2 cellular contexts compared by ENCODE assay signal in the genomic region with DNA sequence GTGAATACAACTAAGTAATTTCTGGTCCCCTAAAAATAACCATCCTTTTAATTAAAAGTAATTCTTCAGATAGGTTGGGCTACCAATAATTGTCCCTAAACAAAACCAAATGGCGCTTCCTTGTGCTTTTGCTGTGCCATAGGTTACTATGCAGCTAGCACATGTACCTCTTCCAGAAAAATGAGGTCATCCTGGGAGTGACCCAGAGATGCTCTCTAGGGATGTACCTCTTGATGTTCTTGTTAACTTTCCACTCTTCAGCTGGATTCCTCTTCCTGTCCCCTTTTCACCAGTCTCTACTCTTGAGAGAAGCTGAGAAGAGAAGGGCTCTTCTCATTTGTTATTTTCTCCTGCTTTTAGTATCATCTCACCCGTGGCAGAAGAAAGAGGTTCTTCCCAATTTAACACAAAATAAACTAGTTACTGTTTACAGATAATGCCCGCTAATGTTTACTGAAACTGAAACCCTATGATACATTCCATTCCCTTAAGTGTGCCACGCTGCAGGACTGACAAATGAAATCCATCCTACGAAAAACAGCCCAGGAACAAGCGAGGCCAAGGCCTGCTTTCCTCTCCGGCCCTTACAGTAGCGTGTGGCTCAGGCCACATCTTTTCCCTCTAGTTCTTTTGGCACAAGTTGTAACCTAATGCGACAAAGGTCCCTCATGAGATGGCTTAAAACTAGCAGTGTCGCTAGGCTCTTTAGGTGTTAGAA.
TF ChIP-seq lines count a peak whose summit lies in the region.

No MANE protein-coding gene starts in this region.

TF ChIP-seq in GM23338, 12 proteins besides CTCF, POLR2A, EP300 and RAD21 (continued from another document):
- TF ChIP-seq, protein P1, sequence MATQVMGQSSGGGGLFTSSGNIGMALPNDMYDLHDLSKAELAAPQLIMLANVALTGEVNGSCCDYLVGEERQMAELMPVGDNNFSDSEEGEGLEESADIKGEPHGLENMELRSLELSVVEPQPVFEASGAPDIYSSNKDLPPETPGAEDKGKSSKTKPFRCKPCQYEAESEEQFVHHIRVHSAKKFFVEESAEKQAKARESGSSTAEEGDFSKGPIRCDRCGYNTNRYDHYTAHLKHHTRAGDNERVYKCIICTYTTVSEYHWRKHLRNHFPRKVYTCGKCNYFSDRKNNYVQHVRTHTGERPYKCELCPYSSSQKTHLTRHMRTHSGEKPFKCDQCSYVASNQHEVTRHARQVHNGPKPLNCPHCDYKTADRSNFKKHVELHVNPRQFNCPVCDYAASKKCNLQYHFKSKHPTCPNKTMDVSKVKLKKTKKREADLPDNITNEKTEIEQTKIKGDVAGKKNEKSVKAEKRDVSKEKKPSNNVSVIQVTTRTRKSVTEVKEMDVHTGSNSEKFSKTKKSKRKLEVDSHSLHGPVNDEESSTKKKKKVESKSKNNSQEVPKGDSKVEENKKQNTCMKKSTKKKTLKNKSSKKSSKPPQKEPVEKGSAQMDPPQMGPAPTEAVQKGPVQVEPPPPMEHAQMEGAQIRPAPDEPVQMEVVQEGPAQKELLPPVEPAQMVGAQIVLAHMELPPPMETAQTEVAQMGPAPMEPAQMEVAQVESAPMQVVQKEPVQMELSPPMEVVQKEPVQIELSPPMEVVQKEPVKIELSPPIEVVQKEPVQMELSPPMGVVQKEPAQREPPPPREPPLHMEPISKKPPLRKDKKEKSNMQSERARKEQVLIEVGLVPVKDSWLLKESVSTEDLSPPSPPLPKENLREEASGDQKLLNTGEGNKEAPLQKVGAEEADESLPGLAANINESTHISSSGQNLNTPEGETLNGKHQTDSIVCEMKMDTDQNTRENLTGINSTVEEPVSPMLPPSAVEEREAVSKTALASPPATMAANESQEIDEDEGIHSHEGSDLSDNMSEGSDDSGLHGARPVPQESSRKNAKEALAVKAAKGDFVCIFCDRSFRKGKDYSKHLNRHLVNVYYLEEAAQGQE (IDR thresholded peaks at IDR 0.05; ENCODE audit: unreplicated experiment), result no peak
- TF ChIP-seq POLR2AphosphoS5 (IDR thresholded peaks at IDR 0.05; ENCODE audit: low read depth) (no peak), ZNF114 (CRISPR knock-in tag; IDR thresholded peaks at IDR 0.05) (no peak), EZH2 (IDR thresholded peaks at IDR 0.05; ENCODE audit: low read depth, unreplicated experiment) (no peak)

TF ChIP-seq in WTC11, 78 proteins besides CTCF, POLR2A, EP300 and RAD21 (continued from another document):
- TF ChIP-seq, protein P2, sequence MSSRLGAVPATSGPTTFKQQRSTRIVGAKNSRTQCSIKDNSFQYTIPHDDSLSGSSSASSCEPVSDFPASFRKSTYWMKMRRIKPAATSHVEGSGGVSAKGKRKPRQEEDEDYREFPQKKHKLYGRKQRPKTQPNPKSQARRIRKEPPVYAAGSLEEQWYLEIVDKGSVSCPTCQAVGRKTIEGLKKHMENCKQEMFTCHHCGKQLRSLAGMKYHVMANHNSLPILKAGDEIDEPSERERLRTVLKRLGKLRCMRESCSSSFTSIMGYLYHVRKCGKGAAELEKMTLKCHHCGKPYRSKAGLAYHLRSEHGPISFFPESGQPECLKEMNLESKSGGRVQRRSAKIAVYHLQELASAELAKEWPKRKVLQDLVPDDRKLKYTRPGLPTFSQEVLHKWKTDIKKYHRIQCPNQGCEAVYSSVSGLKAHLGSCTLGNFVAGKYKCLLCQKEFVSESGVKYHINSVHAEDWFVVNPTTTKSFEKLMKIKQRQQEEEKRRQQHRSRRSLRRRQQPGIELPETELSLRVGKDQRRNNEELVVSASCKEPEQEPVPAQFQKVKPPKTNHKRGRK (CRISPR knock-in tag; IDR thresholded peaks at IDR 0.05; ENCODE audit: borderline replicate concordance), result no peak
- TF ChIP-seq, protein P3, sequence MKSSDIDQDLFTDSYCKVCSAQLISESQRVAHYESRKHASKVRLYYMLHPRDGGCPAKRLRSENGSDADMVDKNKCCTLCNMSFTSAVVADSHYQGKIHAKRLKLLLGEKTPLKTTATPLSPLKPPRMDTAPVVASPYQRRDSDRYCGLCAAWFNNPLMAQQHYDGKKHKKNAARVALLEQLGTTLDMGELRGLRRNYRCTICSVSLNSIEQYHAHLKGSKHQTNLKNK (CRISPR knock-in tag; IDR thresholded peaks at IDR 0.05), result no peak
- TF ChIP-seq, protein P4, sequence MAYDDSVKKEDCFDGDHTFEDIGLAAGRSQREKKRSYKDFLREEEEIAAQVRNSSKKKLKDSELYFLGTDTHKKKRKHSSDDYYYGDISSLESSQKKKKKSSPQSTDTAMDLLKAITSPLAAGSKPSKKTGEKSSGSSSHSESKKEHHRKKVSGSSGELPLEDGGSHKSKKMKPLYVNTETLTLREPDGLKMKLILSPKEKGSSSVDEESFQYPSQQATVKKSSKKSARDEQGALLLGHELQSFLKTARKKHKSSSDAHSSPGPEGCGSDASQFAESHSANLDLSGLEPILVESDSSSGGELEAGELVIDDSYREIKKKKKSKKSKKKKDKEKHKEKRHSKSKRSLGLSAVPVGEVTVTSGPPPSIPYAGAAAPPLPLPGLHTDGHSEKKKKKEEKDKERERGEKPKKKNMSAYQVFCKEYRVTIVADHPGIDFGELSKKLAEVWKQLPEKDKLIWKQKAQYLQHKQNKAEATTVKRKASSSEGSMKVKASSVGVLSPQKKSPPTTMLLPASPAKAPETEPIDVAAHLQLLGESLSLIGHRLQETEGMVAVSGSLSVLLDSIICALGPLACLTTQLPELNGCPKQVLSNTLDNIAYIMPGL (CRISPR knock-in tag; IDR thresholded peaks at IDR 0.05), result no peak
TF ChIP-seq in WTC11: peak in this region for 0.
